In genomic region chrY:7122202-7122601, GRCh38 we compare ENCODE assay signal across 21 cellular contexts.
"Had no signal": no experiment of that assay in that cellular context is flagged by ENCODE, and none has a peak within 500 bp of the region (broad histone marks: within the 10 kb centered on the region; RNA-seq: fewer than 3 reads in every experiment).

No MANE protein-coding gene starts in this region.

- ATAC-seq: effector memory CD8-positive, alpha-beta T cell; gastrocnemius medialis; heart left ventricle; left lung; left ventricle myocardium superior; lower lobe of right lung; mucosa of descending colon had no signal

- H3K27me3 Mint-ChIP-seq: dendritic cell treated with granulocyte-macrophage colony-stimulating factor and Interleukin-4, amounts not matched to agents 40 ng/mL and 50 ng/mL, for 4 days; effector memory CD8-positive, alpha-beta T cell; naive B cell had no signal

- H3K4me3 Mint-ChIP-seq: dendritic cell treated with granulocyte-macrophage colony-stimulating factor and Interleukin-4, amounts not matched to agents 40 ng/mL and 50 ng/mL, for 4 days; effector memory CD8-positive, alpha-beta T cell; endodermal cell; immature natural killer cell; mesothelial cell of epicardium; naive B cell had no signal

- H3K4me1 ChIP-seq: colonic mucosa, esophagus muscularis mucosa, gastrocnemius medialis, heart left ventricle, left lung, lower lobe of right lung had no signal

- H3K9me3 ChIP-seq: colonic mucosa, esophagus muscularis mucosa, gastrocnemius medialis, heart left ventricle, left lung, lower lobe of right lung, mucosa of descending colon had no signal

- H3K36me3 Mint-ChIP-seq: immature natural killer cell, mesothelial cell of epicardium, naive B cell had no signal

- H3K27me3 ChIP-seq: colonic mucosa, esophagus muscularis mucosa, gastrocnemius medialis, heart left ventricle, hepatocyte, left lung had no signal

- H3K36me3 ChIP-seq: colonic mucosa, esophagus muscularis mucosa, gastrocnemius medialis, heart left ventricle, left lung, lower lobe of right lung had no signal

- H3K4me3 ChIP-seq: colonic mucosa, esophagus muscularis mucosa, gastrocnemius medialis, heart left ventricle, hepatocyte, left lung, lower lobe of right lung, mucosa of descending colon had no signal

- H3K9me3 Mint-ChIP-seq: dendritic cell treated with granulocyte-macrophage colony-stimulating factor and Interleukin-4, amounts not matched to agents 40 ng/mL and 50 ng/mL, for 4 days; effector memory CD8-positive, alpha-beta T cell; endodermal cell; immature natural killer cell; mesothelial cell of epicardium; naive B cell had no signal

- DNase-seq: colonic mucosa; cortex of kidney; effector CD8-positive, alpha-beta T cell; effector memory CD8-positive, alpha-beta T cell; endodermal cell; foreskin melanocyte; gastrocnemius medialis; heart left ventricle; hypothalamus; immature natural killer cell; left cardiac atrium; left lung; left ventricle myocardium superior; lower lobe of right lung; mesenchymal stem cell; mucosa of descending colon; naive B cell had no signal

- H3K4me1 Mint-ChIP-seq: endodermal cell, immature natural killer cell, mesothelial cell of epicardium, naive B cell had no signal

- H3K27ac Mint-ChIP-seq: dendritic cell treated with granulocyte-macrophage colony-stimulating factor and Interleukin-4, amounts not matched to agents 40 ng/mL and 50 ng/mL, for 4 days; endodermal cell; immature natural killer cell; mesothelial cell of epicardium; naive B cell had no signal

- H3K27ac ChIP-seq: colonic mucosa, esophagus muscularis mucosa, gastrocnemius medialis, heart left ventricle, hepatocyte, left lung, lower lobe of right lung had no signal
